12 cellular contexts compared by ENCODE assay signal in the genomic region with DNA sequence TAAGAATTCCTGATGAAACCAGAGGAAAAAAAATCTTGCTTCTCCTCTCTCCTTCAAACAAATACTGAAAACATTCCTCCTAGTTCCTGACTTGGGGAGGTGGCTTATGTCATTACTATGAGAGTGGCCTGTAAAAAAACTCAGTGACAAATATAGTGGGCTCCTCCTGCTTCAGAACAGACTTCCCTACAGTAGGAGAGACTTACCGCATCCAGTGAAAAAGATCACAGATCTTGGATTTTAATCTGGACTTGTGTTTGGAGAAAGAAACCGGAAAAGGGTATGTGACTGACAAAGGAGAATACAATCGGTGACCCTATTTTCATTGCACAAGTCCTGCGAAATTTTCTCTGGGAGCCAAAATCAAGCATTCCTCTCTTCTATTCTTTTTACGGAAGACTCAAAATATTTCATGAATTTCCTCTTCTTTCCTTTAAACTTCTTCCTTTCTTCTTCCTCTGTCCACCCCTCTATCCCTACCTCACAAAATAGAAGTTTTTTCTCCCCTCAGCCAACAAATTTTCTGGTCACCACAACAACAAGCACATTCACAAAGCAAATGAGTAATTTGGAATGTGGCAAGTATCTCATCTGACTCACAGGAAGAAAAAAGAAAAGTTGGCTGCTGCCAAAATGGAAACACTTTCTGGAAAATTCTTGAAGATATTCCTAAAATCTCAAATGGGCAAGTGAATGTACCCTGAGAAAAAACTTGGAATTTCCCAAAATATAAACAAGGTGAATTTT.
DNase-seq lines count a peak whose midpoint lies in the region; ATAC-seq and TF ChIP-seq lines count a peak whose summit lies in the region.
"Had no signal": no experiment of that assay in that cellular context is flagged by ENCODE, and none has a peak within 500 bp of the region (broad histone marks: within the 10 kb centered on the region; RNA-seq: fewer than 3 reads in every experiment).

No MANE protein-coding gene starts in this region.

- H3K4me1 Mint-ChIP-seq in CD4-positive, alpha-beta T cell (ENCODE audit: low read depth), result no peaks in the 10 kb centered on the region

- no peak overlapping the region for H3K4me3 ChIP-seq in colonic mucosa

- POLR2A ChIA-PET in CD4-positive, alpha-beta T cell (lab: Charles Lee), result no interaction called here

- TF ChIP-seq CTCF in colonic mucosa (IDR thresholded peaks at IDR 0.05), result no peak
- TF ChIP-seq CTCF in CD4-positive, alpha-beta T cell (IDR thresholded peaks at IDR 0.05), result no peak

- no peak overlapping the region for H3K27ac Mint-ChIP-seq in CD4-positive, alpha-beta T cell
- H3K27ac Mint-ChIP-seq: activated CD8-positive, alpha-beta memory T cell treated with anti-CD3 and anti-CD28 coated beads, Interleukin-2, amount 10 ng/mL, durations not matched to agents 7 days and 5 days; dendritic cell treated with granulocyte-macrophage colony-stimulating factor and Interleukin-4, amounts not matched to agents 40 ng/mL and 50 ng/mL, for 4 days had no signal

- DNase-seq in GM04503 (ENCODE audit: low read depth) (peak; percentile 84), amniotic stem cell (lab: John Stamatoyannopoulos, UW) (peak; percentile 34), Right ventricle myocardium superior (no peak), sciatic nerve (ENCODE audit: low spot score) (no peak), mucosa of gallbladder (ENCODE audit: low spot score) (no peak), colonic mucosa (no peak), NCI-H524 (lab: John Stamatoyannopoulos, UW) (no peak)
- DNase-seq in CD4-positive, alpha-beta T cell, result no peak
- DNase-seq: activated CD8-positive, alpha-beta memory T cell treated with anti-CD3 and anti-CD28 coated beads, Interleukin-2, amount 10 ng/mL, durations not matched to agents 7 days and 5 days; DMS79 treated with DMSO at 0.1 percent for 48 hours; MM.1S had no signal

- peak; percentile 82 for ATAC-seq in Right ventricle myocardium superior (ENCODE audit: poor library complexity)
- ATAC-seq in sciatic nerve, result peak; percentile 65
- no peak for ATAC-seq in CD4-positive, alpha-beta T cell (ENCODE audit: poor library complexity)
- ATAC-seq: activated CD8-positive, alpha-beta memory T cell treated with anti-CD3 and anti-CD28 coated beads, Interleukin-2, amount 10 ng/mL, durations not matched to agents 7 days and 5 days had no signal

- H3K27ac ChIP-seq in colonic mucosa, result no peak overlapping the region
- no peak overlapping the region for H3K27ac ChIP-seq in CD4-positive, alpha-beta T cell (ENCODE audit: low read depth, low read length)

- CTCF ChIA-PET in CD4-positive, alpha-beta T cell (lab: Charles Lee), result no interaction called here

- no peaks in the 10 kb centered on the region for H3K4me1 ChIP-seq in colonic mucosa

- no peaks in the 10 kb centered on the region for H3K9me3 ChIP-seq in colonic mucosa
- no peaks in the 10 kb centered on the region for H3K9me3 ChIP-seq in CD4-positive, alpha-beta T cell (ENCODE audit: control insufficient read depth, low read length)

- intact Hi-C loops in Right ventricle myocardium superior (cut with DNase I) (no loop called here), sciatic nerve (cut with DNase I) (no loop called here), colonic mucosa (cut with DNase I) (no loop called here)
- intact Hi-C loops in CD4-positive, alpha-beta T cell (cut with DNase I, micrococcal nuclease), result no loop called here

- H3K36me3 Mint-ChIP-seq in CD4-positive, alpha-beta T cell (ENCODE audit: low read depth), result no peaks in the 10 kb centered on the region
- H3K36me3 Mint-ChIP-seq: activated CD8-positive, alpha-beta memory T cell treated with anti-CD3 and anti-CD28 coated beads, Interleukin-2, amount 10 ng/mL, durations not matched to agents 7 days and 5 days had no signal

- no peaks in the 10 kb centered on the region for H3K27me3 ChIP-seq in colonic mucosa
- H3K27me3 ChIP-seq in CD4-positive, alpha-beta T cell (ENCODE audit: control insufficient read depth, insufficient read depth, low read length), result no peaks in the 10 kb centered on the region

- no peak overlapping the region for H3K9ac ChIP-seq in colonic mucosa (ENCODE audit: low read depth in 2 of 2, low read length in 2 of 2)

- peaks cover 61% of the 10 kb centered on the region for H3K27me3 Mint-ChIP-seq in CD4-positive, alpha-beta T cell

- H3K9me3 Mint-ChIP-seq in CD4-positive, alpha-beta T cell, result no peaks in the 10 kb centered on the region
- H3K9me3 Mint-ChIP-seq: dendritic cell treated with granulocyte-macrophage colony-stimulating factor and Interleukin-4, amounts not matched to agents 40 ng/mL and 50 ng/mL, for 4 days had no signal

- H3K36me3 ChIP-seq in colonic mucosa, result no peaks in the 10 kb centered on the region

- no peak overlapping the region for H3K4me3 Mint-ChIP-seq in CD4-positive, alpha-beta T cell
- H3K4me3 Mint-ChIP-seq: activated CD8-positive, alpha-beta memory T cell treated with anti-CD3 and anti-CD28 coated beads, Interleukin-2, amount 10 ng/mL, durations not matched to agents 7 days and 5 days; dendritic cell treated with granulocyte-macrophage colony-stimulating factor and Interleukin-4, amounts not matched to agents 40 ng/mL and 50 ng/mL, for 4 days had no signal

Comparison
In these comparisons a context has a peak if more than half of its experiments do, and no peak if none do; other contexts are left out.
1. DNase-seq: peak in GM04503 (single experiment) and amniotic stem cell (single experiment); none in Right ventricle myocardium superior (single experiment), sciatic nerve (single experiment), mucosa of gallbladder (single experiment), colonic mucosa (single experiment), NCI-H524 (0 of 2) and CD4-positive, alpha-beta T cell (0 of 10).